ENCODE assay signal across 8 cellular contexts in genomic region chrX:12946838-12947544, GRCh38. TPM values are rescaled to one million over a fixed set of nuclear protein-coding genes. Genes with fewer than 3 reads are reported as not detected.
DNase-seq lines count a peak whose midpoint lies in the region; ATAC-seq, FAIRE-seq and TF ChIP-seq lines count a peak whose summit lies in the region.

No MANE protein-coding gene starts in this region.

- H3K4me1 ChIP-seq in K562 (replicated peaks in 1 of 2; ENCODE audit: control insufficient read depth in 2 of 2, insufficient read depth in 2 of 2, low read length in 2 of 2) (peaks cover 5 to 55% of the 10 kb centered on the region in 2 experiments; a peak in 4 of 5 replicates), iPS DF 6.9 (ENCODE audit: control insufficient read depth, insufficient read depth, low read length) (peaks cover 1% of the 10 kb centered on the region; the same call in 1 of the 2 replicates), skeletal muscle tissue (ENCODE audit: control insufficient read depth in 3 of 3, insufficient read depth in 3 of 3, low read length in 3 of 3) (peaks cover 6 to 11% (median 6%) of the 10 kb centered on the region in 3 donors)

- no peaks in the 10 kb centered on the region for H3K27me3 ChIP-seq in K562 (ENCODE audit: control insufficient read depth in 2 of 2, insufficient read depth in 2 of 2, low read length in 2 of 2)
- H3K27me3 ChIP-seq in iPS DF 6.9 (ENCODE audit: control insufficient read depth, insufficient read depth, low read length), result no peaks in the 10 kb centered on the region
- no peaks in the 10 kb centered on the region for H3K27me3 ChIP-seq in skeletal muscle tissue (ENCODE audit: control insufficient read depth in 3 of 3, insufficient read depth in 3 of 3, low read length in 3 of 3)

- peak overlapping the region in 1 of 2 experiments; percentile 54; a peak in 2 of 4 replicates for H3K9ac ChIP-seq in K562 (ENCODE audit: insufficient read depth in 1 of 2, low read depth in 2 of 2, low read length in 2 of 2)
- no peak overlapping the region for H3K9ac ChIP-seq in skeletal muscle tissue (ENCODE audit: low read depth in 1 of 3, low read length in 3 of 3)

- H3K4me3 ChIP-seq in K562 (no peak overlapping the region), iPS DF 6.9 (ENCODE audit: low read length) (no peak overlapping the region), skeletal muscle tissue (ENCODE audit: low read length in 3 of 3) (no peak overlapping the region)

- H3K36me3 ChIP-seq in K562 (ENCODE audit: control insufficient read depth, insufficient read depth, low read length) (no peaks in the 10 kb centered on the region; the same call in 2 of the 3 replicates), iPS DF 6.9 (ENCODE audit: control insufficient read depth, insufficient read depth, low read length) (no peaks in the 10 kb centered on the region), skeletal muscle tissue (ENCODE audit: control insufficient read depth in 3 of 3, insufficient read depth in 3 of 3, low read length in 3 of 3) (no peaks in the 10 kb centered on the region)

- 6% methylated on average over 4 of the region's 5 CpGs for WGBS in K562 (ENCODE audit: insufficient coverage, low coverage, missing lambda C conversion rate)
- no CpG with 5 or more reads among the region's 5 CpGs for WGBS in iPS DF 6.9 (ENCODE audit: insufficient coverage, insufficient read length)

- peak overlapping the region; percentile 79 for H3K27ac ChIP-seq in K562 (ENCODE audit: extremely low read depth, low read depth, low read length)
- H3K27ac ChIP-seq in iPS DF 6.9 (ENCODE audit: low read length), result no peak overlapping the region
- H3K27ac ChIP-seq in skeletal muscle tissue (ENCODE audit: low read depth, low read length), result peak overlapping the region; percentile 12

- in situ Hi-C loops in K562 (cut with MboI), result no loop called here

- CTCF ChIA-PET in K562 (lab: Yijun Ruan, JAX; ENCODE audit: low intra/inter-chr PET ratio), result interaction anchor here (0.8 to 1.2 kb wide), 2 partner anchors 28 to 541 kb away, joined by 4 to 9 read pairs; partner anchors contain the start of gene TMSB4X

- H3K79me2 ChIP-seq in K562 (ENCODE audit: control insufficient read depth, insufficient read depth, low read length), result no peaks in the 10 kb centered on the region; the same call in 2 of the 3 replicates

- H4K20me1 ChIP-seq in K562 (replicated peaks; ENCODE audit: control insufficient read depth, insufficient read depth, low read length), result no peaks in the 10 kb centered on the region

- POLR2A ChIA-PET in K562 (lab: Yijun Ruan, JAX), result interaction anchor here (0.6 to 1.7 kb wide), 10 partner anchors 9 to 541 kb away, joined by 3 to 10 read pairs (median 4); partner anchors contain the start of gene TMSB4X

- TF ChIP-seq RAD21 in K562 (CRISPR knock-in tag; conservative IDR thresholded peaks at IDR 0.05 in 1 of 2, IDR thresholded peaks at IDR 0.05 in 1 of 2), result peak; percentile 76 to 88

- TF ChIP-seq CTCF in K562 (IDR thresholded peaks at IDR 0.05 in 2 of 3, conservative IDR thresholded peaks at IDR 0.05 in 1 of 3; ENCODE audit: insufficient read depth in 2 of 3, low read depth in 1 of 3, low read length in 3 of 3), result peak; percentile 97 to 100 (median 100)

- intact Hi-C loops in K562 (cut with micrococcal nuclease), result loop anchor here (1.0 kb wide), 2 partner anchors 29 to 541 kb away; no protein-coding TSS in a partner anchor

- BruUV-seq in K562 (replicated peaks; lab: Mats Ljungman, UMichigan), result no TSS peak

- DNase-seq in Ammon's horn (ENCODE audit: low spot score) (peak; percentile 24), NCI-H2029 treated with DMSO at 0.1 percent for 48 hours (lab: John Stamatoyannopoulos, UW) (peak; percentile 73), T-helper 22 cell (ENCODE audit: low read depth) (peak; percentile 50), K562 (ENCODE audit: extremely low read depth in 1 of 4, low spot score in 3 of 4) (peak; percentile 70 to 89 (median 72)), iPS DF 6.9 (ENCODE audit: low read depth, low spot score) (peak; percentile 70), NCI-H187 treated with DMSO at 0.1 percent for 48 hours (lab: John Stamatoyannopoulos, UW) (no peak)

- peak; percentile 84 for FAIRE-seq in K562 (lab: Jason Lieb, UNC)

- peak overlapping the region; percentile 88 for H2AFZ ChIP-seq in K562 (ENCODE audit: low read depth, low read length)

- no peaks in the 10 kb centered on the region for H3K9me3 ChIP-seq in K562 (replicated peaks; ENCODE audit: control insufficient read depth, insufficient read depth, low read depth, low read length)
- no peaks in the 10 kb centered on the region for H3K9me3 ChIP-seq in iPS DF 6.9 (ENCODE audit: control insufficient read depth, insufficient read depth, low read length)
- no peaks in the 10 kb centered on the region for H3K9me3 ChIP-seq in skeletal muscle tissue (ENCODE audit: control insufficient read depth in 3 of 3, low read length in 3 of 3)

- no peak for TF ChIP-seq POLR2A in K562 (conservative IDR thresholded peaks at IDR 0.05)

- peak overlapping the region; percentile 35 for H3K4me2 ChIP-seq in K562 (ENCODE audit: insufficient read depth, low read length)

- ATAC-seq in GM21526 (IDR thresholded peaks at IDR 0.05; ENCODE audit: low FRiP score, unreplicated experiment), result peak; percentile 39
- ATAC-seq in K562, result peak; percentile 79

- TF ChIP-seq EP300 in K562 (IDR thresholded peaks at IDR 0.05; ENCODE audit: low read length), result peak; percentile 46; the same call in 1 of the 2 replicates

- H3K9me1 ChIP-seq in K562 (ENCODE audit: control insufficient read depth, insufficient read depth, low read length), result no peaks in the 10 kb centered on the region

TF ChIP-seq in K562, 482 proteins besides CTCF, POLR2A, EP300 and RAD21 (continues in another document):
- peak; percentile 20; the same call in 1 of the 2 replicates for TF ChIP-seq ARID1B (IDR thresholded peaks at IDR 0.05)
- TF ChIP-seq NBN (IDR thresholded peaks at IDR 0.05; ENCODE audit: low read depth), result peak; percentile 47; the same call in 1 of the 2 replicates
- peak; percentile 21; the same call in 1 of the 2 replicates for TF ChIP-seq MYC (IDR thresholded peaks at IDR 0.05; ENCODE audit: low read depth, low read length)
- TF ChIP-seq MYC (CRISPR knock-in tag; IDR thresholded peaks at IDR 0.05; ENCODE audit: borderline replicate concordance, low read depth), result no peak
- TF ChIP-seq CBX3 (IDR thresholded peaks at IDR 0.05; ENCODE audit: borderline replicate concordance in 1 of 2, low read length in 2 of 2), result 0 out of 3 replicates have a peak, but pooled peaks of 1 of the 2 experiments have one; percentile 46
- TF ChIP-seq ZNF24 (IDR thresholded peaks at IDR 0.05), result 0 out of 2 replicates have a peak, but pooled peaks have one; percentile 24
- TF ChIP-seq HMG20B (CRISPR knock-in tag; IDR thresholded peaks at IDR 0.05), result no peak
- TF ChIP-seq CREB1 (IDR thresholded peaks at IDR 0.05), result 0 out of 2 replicates have a peak, but pooled peaks have one; percentile 9
- TF ChIP-seq CREB1 (CRISPR knock-in tag; IDR thresholded peaks at IDR 0.05), result no peak

RNA-seq across cellular contexts. Expression of gene TMSB4X, which starts 27.9 kb away (rescaled TPM):
- total RNA-seq in K562 (2011; cell fraction: chromatin; rRNA removed; ENCODE audit: low replicate concordance), result 101 and 112 TPM in 2 replicates
- total RNA-seq in K562 (2011; cell fraction: nucleolus; rRNA removed), result 168 and 187 TPM in 2 replicates
- 227 and 306 TPM in 2 replicates for total RNA-seq in K562 (2011; cell fraction: nucleoplasm; rRNA removed)
- total RNA-seq in K562 (2014; rRNA removed), result 1,035 and 1,094 TPM in 2 replicates
- 1,529 and 1,745 TPM in 2 replicates for total RNA-seq in K562 (2014; rRNA removed; fragmentation: Illumina TruSeq; extraction: Trizol)
- 1,145 and 1,178 TPM in 2 replicates for total RNA-seq in K562 (2015; rRNA removed; fragmentation: Illumina TruSeq; extraction: Trizol)
- total RNA-seq in K562 (2021), result 1,266 and 1,292 TPM in 2 replicates
- 1,337 and 1,853 TPM in 2 replicates for polyA plus RNA-seq in K562 (2011; rRNA removed)
- 358 and 852 TPM in 2 replicates for polyA plus RNA-seq in K562 (2011; cell fraction: cytosol; rRNA removed)
- polyA plus RNA-seq in K562 (2011; cell fraction: nucleus; rRNA removed), result 404 and 705 TPM in 2 replicates
- 2,539 and 2,674 TPM in 2 replicates for polyA plus RNA-seq in K562 (2012)
- polyA plus RNA-seq in K562 (2014; fragmentation: Illumina TruSeq; extraction: Trizol), result 1,680 and 2,424 TPM in 2 replicates
- 1,000 to 10,000 TPM; 1,688 to 2,035 TPM for polyA plus RNA-seq in K562 (2014; fragmentation: Nextera tagmentation; extraction: Ambion mirVana)
- 1,576 and 1,785 TPM in 2 replicates for polyA plus RNA-seq in K562 (2014; rRNA removed)
- polyA minus RNA-seq in K562 (2011; rRNA and poly(A)+ RNA removed), result 876 and 1,337 TPM in 2 replicates
- polyA minus RNA-seq in K562 (2011; cell fraction: cytosol; rRNA and poly(A)+ RNA removed), result 265 and 346 TPM in 2 replicates
- polyA minus RNA-seq in K562 (2011; cell fraction: nucleus; rRNA and poly(A)+ RNA removed), result 112 and 295 TPM in 2 replicates
- 1,543 TPM for total RNA-seq in skeletal muscle tissue

RNA-seq across cellular contexts. Expression of gene TLR8, which starts 40.6 kb away (rescaled TPM):
- not detected in 2 replicates for total RNA-seq in K562 (2011; cell fraction: chromatin; rRNA removed; ENCODE audit: low replicate concordance)
- not detected in 2 replicates for total RNA-seq in K562 (2011; cell fraction: nucleolus; rRNA removed)
- total RNA-seq in K562 (2011; cell fraction: nucleoplasm; rRNA removed), result not detected in 2 replicates
- total RNA-seq in K562 (2014; rRNA removed), result not detected in 2 replicates
- not detected in 2 replicates for total RNA-seq in K562 (2014; rRNA removed; fragmentation: Illumina TruSeq; extraction: Trizol)
- not detected in 2 replicates for total RNA-seq in K562 (2015; rRNA removed; fragmentation: Illumina TruSeq; extraction: Trizol)
- not detected in 2 replicates for total RNA-seq in K562 (2021)
- polyA plus RNA-seq in K562 (2011; rRNA removed), result not detected in 2 replicates
- polyA plus RNA-seq in K562 (2011; cell fraction: cytosol; rRNA removed), result not detected in 2 replicates
- not detected in 2 replicates for polyA plus RNA-seq in K562 (2011; cell fraction: nucleus; rRNA removed)
- 0.13 and 0.32 TPM in 2 replicates for polyA plus RNA-seq in K562 (2012)
- polyA plus RNA-seq in K562 (2014; fragmentation: Illumina TruSeq; extraction: Trizol), result not detected in 2 replicates
- not detected for polyA plus RNA-seq in K562 (2014; fragmentation: Nextera tagmentation; extraction: Ambion mirVana)
- polyA plus RNA-seq in K562 (2014; rRNA removed), result not detected in 2 replicates
- polyA minus RNA-seq in K562 (2011; rRNA and poly(A)+ RNA removed), result not detected in 2 replicates
- polyA minus RNA-seq in K562 (2011; cell fraction: cytosol; rRNA and poly(A)+ RNA removed), result not detected in 2 replicates
- polyA minus RNA-seq in K562 (2011; cell fraction: nucleus; rRNA and poly(A)+ RNA removed), result not detected in 2 replicates
- total RNA-seq in skeletal muscle tissue, result 1.0 TPM
